ENCODE assay signal across 8 cellular contexts in genomic region chr3:111616417-111617105, GRCh38. TPM values are rescaled to one million over a fixed set of nuclear protein-coding genes. Genes with fewer than 3 reads are reported as not detected.
DNase-seq lines count a peak whose midpoint lies in the region; ATAC-seq and TF ChIP-seq lines count a peak whose summit lies in the region.

No MANE protein-coding gene starts in this region.

- H3K4me1 Mint-ChIP-seq in HFFc6 (ENCODE audit: low read depth), result peaks cover 19% of the 10 kb centered on the region
- H3K4me1 Mint-ChIP-seq in activated naive CD4-positive, alpha-beta T cell treated with anti-CD3 and anti-CD28 coated beads for 36 hours (ENCODE audit: low read depth), result peaks cover 79% of the 10 kb centered on the region

- no peak overlapping the region for H3K4me3 ChIP-seq in OCI-LY7 (ENCODE audit: low read depth, low read length, poor library complexity, severe bottlenecking)
- no peak overlapping the region for H3K4me3 ChIP-seq in stomach

- H3K4me2 ChIP-seq in OCI-LY7 (ENCODE audit: low read length), result no peak overlapping the region

- H3K4me1 ChIP-seq in OCI-LY7 (ENCODE audit: insufficient read depth, low read length, poor library complexity, severe bottlenecking), result no peaks in the 10 kb centered on the region
- H3K4me1 ChIP-seq in stomach, result no peaks in the 10 kb centered on the region

- H3K79me2 ChIP-seq in OCI-LY7 (ENCODE audit: insufficient read depth, low read depth, low read length), result no peaks in the 10 kb centered on the region

- H3K9me3 Mint-ChIP-seq in HFFc6, result no peaks in the 10 kb centered on the region
- H3K9me3 Mint-ChIP-seq in activated naive CD4-positive, alpha-beta T cell treated with anti-CD3 and anti-CD28 coated beads for 36 hours, result no peaks in the 10 kb centered on the region

- ATAC-seq in left ventricle myocardium superior, result no peak

- DNase-seq in HFFc6 (peak; percentile 81), OCI-LY7 (ENCODE audit: low spot score) (peak; percentile 2), left ventricle myocardium superior (no peak), stomach (no peak), cerebellum (ENCODE audit: low spot score) (no peak)
- DNase-seq in activated naive CD4-positive, alpha-beta T cell treated with anti-CD3 and anti-CD28 coated beads for 36 hours, result peak; percentile 83
- DNase-seq in stimulated activated CD4-positive, alpha-beta T cell treated with anti-CD3 and anti-CD28 coated beads, Interleukin-4, amount 100 ng/mL, for 1 hour, result peak; percentile 63

- no peaks in the 10 kb centered on the region for H4K20me1 ChIP-seq in OCI-LY7 (ENCODE audit: insufficient read depth, low read length)

- POLR2A ChIA-PET in OCI-LY7 (lab: Charles Lee), result interaction anchor here (1.0 to 1.2 kb wide), 2 partner anchors 10 to 15 kb away, joined by 3 to 4 read pairs; no protein-coding TSS in a partner anchor

- H3K27me3 Mint-ChIP-seq in HFFc6 (ENCODE audit: insufficient read depth), result no peaks in the 10 kb centered on the region
- H3K27me3 Mint-ChIP-seq in activated naive CD4-positive, alpha-beta T cell treated with anti-CD3 and anti-CD28 coated beads for 36 hours (ENCODE audit: low read depth), result no peaks in the 10 kb centered on the region

- no peaks in the 10 kb centered on the region for H3K9me2 ChIP-seq in OCI-LY7 (ENCODE audit: insufficient read depth, low read length)

- H3K9me3 ChIP-seq in OCI-LY7 (ENCODE audit: low read length) (no peaks in the 10 kb centered on the region), stomach (no peaks in the 10 kb centered on the region)

- H2AFZ ChIP-seq in OCI-LY7 (ENCODE audit: low read length), result no peak overlapping the region

- intact Hi-C loops in OCI-LY7 (cut with micrococcal nuclease; ENCODE audit: unreplicated experiment) (no loop called here), left ventricle myocardium superior (cut with micrococcal nuclease) (no loop called here), stomach (cut with DNase I; ENCODE audit: low total_unique reads) (no loop called here)
- intact Hi-C loops in activated naive CD4-positive, alpha-beta T cell treated with anti-CD3 and anti-CD28 coated beads for 36 hours (cut with micrococcal nuclease), result loop anchor here (1.0 to 10.0 kb wide), 11 partner anchors 21 to 1812 kb away; partner anchors contain the start of genes CD96, NECTIN3 and ZBED2

- no TSS peak for BruUV-seq in OCI-LY7 (replicated peaks; lab: Mats Ljungman, UMichigan)

- no peak overlapping the region for H3K27ac Mint-ChIP-seq in HFFc6
- H3K27ac Mint-ChIP-seq in activated naive CD4-positive, alpha-beta T cell treated with anti-CD3 and anti-CD28 coated beads for 36 hours, result peak overlapping the region; percentile 97

- no peak for TF ChIP-seq EP300 in stomach (IDR thresholded peaks at IDR 0.05)

- no peak overlapping the region for H3K4me3 Mint-ChIP-seq in HFFc6
- no peak overlapping the region for H3K4me3 Mint-ChIP-seq in activated naive CD4-positive, alpha-beta T cell treated with anti-CD3 and anti-CD28 coated beads for 36 hours

- TF ChIP-seq CTCF in GM12874 (IDR thresholded peaks at IDR 0.05; ENCODE audit: insufficient read depth, low read depth, low read length) (peak; percentile 63), HFFc6 (IDR thresholded peaks at IDR 0.05) (peak; percentile 76), OCI-LY7 (conservative IDR thresholded peaks at IDR 0.05; ENCODE audit: low read length) (0 out of 2 replicates have a peak, but pooled peaks have one; percentile 27), stomach (IDR thresholded peaks at IDR 0.05) (no peak)

- H3K27ac ChIP-seq in OCI-LY7 (ENCODE audit: low read depth, low read length, poor library complexity, severe bottlenecking) (no peak overlapping the region), stomach (no peak overlapping the region)

- 79 to 85% (median 80%) methylated on average over 6 of the region's 6 CpGs for WGBS in stomach, 5 donors

- no peak for TF ChIP-seq POLR2A in stomach (IDR thresholded peaks at IDR 0.05)

- no peaks in the 10 kb centered on the region for H3K36me3 Mint-ChIP-seq in HFFc6 (ENCODE audit: low read depth)
- peaks cover 22% of the 10 kb centered on the region for H3K36me3 Mint-ChIP-seq in activated naive CD4-positive, alpha-beta T cell treated with anti-CD3 and anti-CD28 coated beads for 36 hours (ENCODE audit: low read depth)

- H3K27me3 ChIP-seq in stomach, result no peaks in the 10 kb centered on the region

- H3K36me3 ChIP-seq in OCI-LY7 (ENCODE audit: insufficient read depth, low read length), result no peaks in the 10 kb centered on the region
- no peaks in the 10 kb centered on the region for H3K36me3 ChIP-seq in stomach

- CTCF ChIA-PET in OCI-LY7 (lab: Charles Lee; ENCODE audit: unreplicated experiment), result interaction anchor here (1.1 kb wide), 1 partner anchor 12 kb away, joined by 3 read pairs; no protein-coding TSS in a partner anchor
- CTCF ChIA-PET in activated naive CD4-positive, alpha-beta T cell treated with anti-CD3 and anti-CD28 coated beads for 36 hours (lab: Charles Lee), result interaction anchor here (0.6 to 5.9 kb wide), 26 partner anchors 8 to 397 kb away, joined by 3 to 97 read pairs (median 6); partner anchors contain the start of genes CD96 and ZBED2

RNA-seq across cellular contexts. Expression of gene ZBED2, which starts 21.4 kb away (rescaled TPM):
- under 1 TPM; 0.07 to 0.32 (median 0.20) TPM for total RNA-seq in HFFc6 (2021; fragmentation: NEBNext Ultra II Directional; extraction: Animal tissue kit (Norgen Biotek cat#: 25700))
- not detected in 2 replicates for total RNA-seq in OCI-LY7 (2014; rRNA removed; shearing (Covaris generic))
- total RNA-seq in OCI-LY7 (2022), result not detected in 2 replicates
- 100 to 1,000 TPM; 394 to 397 TPM for total RNA-seq in activated naive CD4-positive, alpha-beta T cell treated with anti-CD3 and anti-CD28 coated beads for 36 hours
- not detected for total RNA-seq in left ventricle myocardium superior
- total RNA-seq in stomach, result not detected
- 1 to 10 TPM in 1 of 3 donors, not detected in 2; 1.5 TPM for polyA plus RNA-seq in stomach
- total RNA-seq in cerebellum, result not detected

RNA-seq across cellular contexts. Expression of gene PLCXD2, which starts 57.9 kb away (rescaled TPM):
- total RNA-seq in HFFc6 (2021; fragmentation: NEBNext Ultra II Directional; extraction: Animal tissue kit (Norgen Biotek cat#: 25700)), result 1 to 10 TPM; 1.4 to 3.9 (median 1.8) TPM
- total RNA-seq in OCI-LY7 (2014; rRNA removed; shearing (Covaris generic)), result 3.3 and 4.5 TPM in 2 replicates
- total RNA-seq in OCI-LY7 (2022), result 3.8 and 4.3 TPM in 2 replicates
- 10 to 100 TPM; 12.5 to 12.6 TPM for total RNA-seq in activated naive CD4-positive, alpha-beta T cell treated with anti-CD3 and anti-CD28 coated beads for 36 hours
- total RNA-seq in left ventricle myocardium superior, result 9.3 TPM
- 1 to 10 TPM in 3 of 5 donors, under 1 TPM in 2; under 0.01 to 5.5 (median 1.2) TPM for total RNA-seq in stomach
- 10 to 100 TPM; 14.6 to 50.4 (median 43.3) TPM for polyA plus RNA-seq in stomach
- 37.9 TPM for total RNA-seq in cerebellum

Comparison
In these comparisons a context has a peak if more than half of its experiments do, and no peak if none do; other contexts are left out.
1. CTCF ChIP-seq: peak in GM12874 (single experiment), HFFc6 (single experiment) and OCI-LY7 (single experiment); none in stomach (0 of 7).
2. DNase-seq: peak in HFFc6 (single experiment), OCI-LY7 (single experiment), activated naive CD4-positive, alpha-beta T cell treated with anti-CD3 and anti-CD28 coated beads for 36 hours (single experiment) and stimulated activated CD4-positive, alpha-beta T cell treated with anti-CD3 and anti-CD28 coated beads, Interleukin-4, amount 100 ng/mL, for 1 hour (single experiment); none in left ventricle myocardium superior (single experiment), stomach (single experiment) and cerebellum (single experiment).
3. RNA of gene ZBED2, which starts 21.4 kb away (total RNA-seq): 394 to 397 TPM in activated naive CD4-positive, alpha-beta T cell treated with anti-CD3 and anti-CD28 coated beads for 36 hours; 0.07 to 0.32 TPM in HFFc6, not detected in OCI-LY7, not detected in left ventricle myocardium superior (single experiment), not detected in stomach and not detected in cerebellum (single experiment); every median in the first group is over 100 times any median in the second.